In the genomic region with DNA sequence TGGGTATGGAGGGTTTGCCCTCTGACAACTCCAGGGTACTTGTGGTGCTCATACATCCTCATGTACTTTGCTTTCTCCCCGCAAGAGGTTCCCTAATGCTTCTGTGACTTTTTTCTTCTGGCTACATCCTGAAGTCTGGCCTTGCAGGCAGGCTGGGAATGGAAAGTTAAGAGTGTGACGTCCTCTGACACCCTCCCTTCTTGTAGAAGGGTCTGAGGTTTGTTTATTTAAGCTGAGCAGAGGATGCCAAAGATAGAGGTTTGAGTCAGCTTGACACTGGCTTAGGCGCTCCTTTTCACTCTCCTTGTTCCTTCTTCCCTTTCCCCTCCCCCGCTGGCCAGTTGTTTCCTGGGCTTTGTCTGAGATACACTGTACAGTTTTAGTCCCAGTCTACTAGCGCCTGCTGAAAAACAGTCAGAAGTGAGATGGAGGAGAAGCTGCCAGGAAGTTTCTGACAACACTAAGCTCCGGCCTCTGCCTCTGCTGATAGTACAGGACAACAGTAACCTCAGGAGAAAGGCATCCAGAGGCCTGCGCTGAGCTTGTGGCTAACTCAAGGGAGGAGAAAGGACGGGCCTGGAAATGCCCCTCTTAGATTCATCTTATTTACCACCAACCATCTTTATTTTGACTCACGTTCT, we compare ENCODE assay signal across 8 cellular contexts. TPM values are rescaled to one million over a fixed set of nuclear protein-coding genes. Genes with fewer than 3 reads are reported as not detected.
DNase-seq lines count a peak whose midpoint lies in the region; ATAC-seq and TF ChIP-seq lines count a peak whose summit lies in the region.

A gene with protein sequence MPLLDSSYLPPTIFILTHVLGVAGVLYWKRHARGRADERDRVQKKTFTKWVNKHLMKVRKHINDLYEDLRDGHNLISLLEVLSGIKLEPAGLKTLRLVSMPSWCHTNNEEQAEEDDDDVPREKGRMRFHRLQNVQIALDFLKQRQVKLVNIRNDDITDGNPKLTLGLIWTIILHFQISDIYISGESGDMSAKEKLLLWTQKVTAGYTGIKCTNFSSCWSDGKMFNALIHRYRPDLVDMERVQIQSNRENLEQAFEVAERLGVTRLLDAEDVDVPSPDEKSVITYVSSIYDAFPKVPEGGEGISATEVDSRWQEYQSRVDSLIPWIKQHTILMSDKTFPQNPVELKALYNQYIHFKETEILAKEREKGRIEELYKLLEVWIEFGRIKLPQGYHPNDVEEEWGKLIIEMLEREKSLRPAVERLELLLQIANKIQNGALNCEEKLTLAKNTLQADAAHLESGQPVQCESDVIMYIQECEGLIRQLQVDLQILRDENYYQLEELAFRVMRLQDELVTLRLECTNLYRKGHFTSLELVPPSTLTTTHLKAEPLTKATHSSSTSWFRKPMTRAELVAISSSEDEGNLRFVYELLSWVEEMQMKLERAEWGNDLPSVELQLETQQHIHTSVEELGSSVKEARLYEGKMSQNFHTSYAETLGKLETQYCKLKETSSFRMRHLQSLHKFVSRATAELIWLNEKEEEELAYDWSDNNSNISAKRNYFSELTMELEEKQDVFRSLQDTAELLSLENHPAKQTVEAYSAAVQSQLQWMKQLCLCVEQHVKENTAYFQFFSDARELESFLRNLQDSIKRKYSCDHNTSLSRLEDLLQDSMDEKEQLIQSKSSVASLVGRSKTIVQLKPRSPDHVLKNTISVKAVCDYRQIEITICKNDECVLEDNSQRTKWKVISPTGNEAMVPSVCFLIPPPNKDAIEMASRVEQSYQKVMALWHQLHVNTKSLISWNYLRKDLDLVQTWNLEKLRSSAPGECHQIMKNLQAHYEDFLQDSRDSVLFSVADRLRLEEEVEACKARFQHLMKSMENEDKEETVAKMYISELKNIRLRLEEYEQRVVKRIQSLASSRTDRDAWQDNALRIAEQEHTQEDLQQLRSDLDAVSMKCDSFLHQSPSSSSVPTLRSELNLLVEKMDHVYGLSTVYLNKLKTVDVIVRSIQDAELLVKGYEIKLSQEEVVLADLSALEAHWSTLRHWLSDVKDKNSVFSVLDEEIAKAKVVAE (N-terminal part only) (plus strand): TSS at position 255 of the 641 bp plus-strand sequence. CDS start 328 bp downstream, at position 583.

- H3K27me3 ChIP-seq in DND-41 (ENCODE audit: insufficient read depth, low read length, poor library complexity) = no peaks in the 10 kb centered on the region
- H3K27me3 ChIP-seq in endocrine pancreas (ENCODE audit: control insufficient read depth, insufficient read depth, low read length) = no peaks in the 10 kb centered on the region

- H3K4me1 ChIP-seq in DND-41 (ENCODE audit: insufficient read depth, low read length) (peaks cover 39% of the 10 kb centered on the region), endocrine pancreas (ENCODE audit: control insufficient read depth, insufficient read depth, low read length) (no peaks in the 10 kb centered on the region)

- peak within 1 kb of the TSS; percentile 49 for H2AFZ ChIP-seq in DND-41 (ENCODE audit: low read depth, low read length)

- peak within 1 kb of the TSS; percentile 75 for H3K4me2 ChIP-seq in DND-41 (ENCODE audit: insufficient read depth, low read length)

- peak; percentile 72 for DNase-seq in DND-41
- DNase-seq in Jurkat, Clone E6-1 (ENCODE audit: low read depth, low spot score) = peak; percentile 53
- DNase-seq in activated CD4-positive, alpha-beta T cell treated with anti-CD3 and anti-CD28 coated beads, Interleukin-2, amount 10 ng/mL, durations not matched to agents 24 days and 14 days = peak; percentile 83
- DNase-seq in medulla oblongata (ENCODE audit: extremely low spot score) = peak; percentile 85
- peak; percentile 93 for DNase-seq in stromal cell of bone marrow (ENCODE audit: low read depth)
- DNase-seq in SW480 (ENCODE audit: low spot score) = no peak
- DNase-seq in NCI-H1436 treated with DMSO at 0.1 percent for 48 hours (lab: John Stamatoyannopoulos, UW) = no peak

- H3K9me3 ChIP-seq in DND-41 (ENCODE audit: insufficient read depth, low read length, severe bottlenecking) (no peaks in the 10 kb centered on the region), endocrine pancreas (ENCODE audit: control insufficient read depth, low read length) (no peaks in the 10 kb centered on the region)

- H3K9ac ChIP-seq in DND-41 (ENCODE audit: low read depth, low read length) (peak within 1 kb of the TSS; percentile 75), endocrine pancreas (ENCODE audit: control insufficient read depth, insufficient read depth, low read length) (no peak within 1 kb of the TSS)

- H3K4me1 Mint-ChIP-seq in activated CD4-positive, alpha-beta T cell treated with anti-CD3 and anti-CD28 coated beads, Interleukin-2, amount 10 ng/mL, durations not matched to agents 24 days and 14 days = peaks cover 44% of the 10 kb centered on the region

- peak within 1 kb of the TSS; percentile 42 to 70 for H3K4me3 ChIP-seq in DND-41 (ENCODE audit: low read depth in 1 of 2, low read length in 2 of 2)
- H3K4me3 ChIP-seq in Jurkat, Clone E6-1 (ENCODE audit: low read length) = peak within 1 kb of the TSS; percentile 60
- peak within 1 kb of the TSS; percentile 7 for H3K4me3 ChIP-seq in endocrine pancreas (ENCODE audit: control insufficient read depth, insufficient read depth, low read length)

- H3K36me3 ChIP-seq in DND-41 (ENCODE audit: insufficient read depth, low read length) = no peaks in the 10 kb centered on the region
- H3K36me3 ChIP-seq in endocrine pancreas (ENCODE audit: control insufficient read depth, insufficient read depth, low read length) = no peaks in the 10 kb centered on the region

- no peaks in the 10 kb centered on the region for H3K9me3 Mint-ChIP-seq in activated CD4-positive, alpha-beta T cell treated with anti-CD3 and anti-CD28 coated beads, Interleukin-2, amount 10 ng/mL, durations not matched to agents 24 days and 14 days

- peak within 1 kb of the TSS; percentile 92 for H3K27ac Mint-ChIP-seq in activated CD4-positive, alpha-beta T cell treated with anti-CD3 and anti-CD28 coated beads, Interleukin-2, amount 10 ng/mL, durations not matched to agents 24 days and 14 days

- peak; percentile 60 for TF ChIP-seq CTCF in DND-41 (IDR thresholded peaks at IDR 0.05; ENCODE audit: borderline replicate concordance, extremely low read depth, low read length, poor library complexity, severe bottlenecking)

- peaks cover 65% of the 10 kb centered on the region for H3K79me2 ChIP-seq in DND-41 (ENCODE audit: insufficient read depth, low read length)

- peaks cover 12% of the 10 kb centered on the region for H3K36me3 Mint-ChIP-seq in activated CD4-positive, alpha-beta T cell treated with anti-CD3 and anti-CD28 coated beads, Interleukin-2, amount 10 ng/mL, durations not matched to agents 24 days and 14 days (ENCODE audit: low read depth)

- intact Hi-C loops in activated CD4-positive, alpha-beta T cell treated with anti-CD3 and anti-CD28 coated beads, Interleukin-2, amount 10 ng/mL, durations not matched to agents 24 days and 14 days (cut with micrococcal nuclease) = loop anchor here (1.0 to 10.0 kb wide), 6 partner anchors 7 to 370 kb away; a partner anchor contains a TSS

- H4K20me1 ChIP-seq in DND-41 (ENCODE audit: insufficient read depth, low read length) = no peaks in the 10 kb centered on the region

- H3K27ac ChIP-seq in DND-41 (ENCODE audit: low read length) = peak within 1 kb of the TSS; percentile 94

- H3K4me3 Mint-ChIP-seq in activated CD4-positive, alpha-beta T cell treated with anti-CD3 and anti-CD28 coated beads, Interleukin-2, amount 10 ng/mL, durations not matched to agents 24 days and 14 days = peak within 1 kb of the TSS; percentile 90

- peak; percentile 57 for ATAC-seq in DND-41 (ENCODE audit: insufficient read depth, low read depth)

- H3K27me3 Mint-ChIP-seq in activated CD4-positive, alpha-beta T cell treated with anti-CD3 and anti-CD28 coated beads, Interleukin-2, amount 10 ng/mL, durations not matched to agents 24 days and 14 days = no peaks in the 10 kb centered on the region

RNA-seq across cellular contexts. Expression of the gene that starts here (rescaled TPM):
- polyA plus RNA-seq in Jurkat, Clone E6-1 (2012; ENCODE audit: insufficient read depth, insufficient read length) = 244 TPM
- total RNA-seq in activated CD4-positive, alpha-beta T cell treated with anti-CD3 and anti-CD28 coated beads, Interleukin-2, amount 10 ng/mL, durations not matched to agents 24 days and 14 days = 203 and 204 TPM in 2 replicates

Comparison
In these comparisons a context has a peak if more than half of its experiments do, and no peak if none do; other contexts are left out.
1. DNase-seq: peak in DND-41 (single experiment), Jurkat, Clone E6-1 (single experiment), activated CD4-positive, alpha-beta T cell treated with anti-CD3 and anti-CD28 coated beads, Interleukin-2, amount 10 ng/mL, durations not matched to agents 24 days and 14 days (single experiment), medulla oblongata (single experiment) and stromal cell of bone marrow (single experiment); none in SW480 (single experiment) and NCI-H1436 treated with DMSO at 0.1 percent for 48 hours (single experiment).
2. H3K4me3 ChIP-seq: peak in every context shown above with its lines; median percentile 60 in Jurkat, Clone E6-1; 56 in DND-41; 7 in endocrine pancreas.